In genomic region chr20:22572491-22572890, GRCh38 we compare ENCODE assay signal across 2 cellular contexts.
TF ChIP-seq lines count a peak whose summit lies in the region.

No MANE protein-coding gene starts in this region.

TF ChIP-seq in GM23338, 12 proteins besides CTCF, POLR2A, EP300 and RAD21:
- no peak for TF ChIP-seq ETS1 (IDR thresholded peaks at IDR 0.05)
- no peak for TF ChIP-seq EZH2 (IDR thresholded peaks at IDR 0.05; ENCODE audit: low read depth, unreplicated experiment)
- TF ChIP-seq EZH2phosphoT487 (IDR thresholded peaks at IDR 0.05; ENCODE audit: unreplicated experiment), result no peak
- no peak for TF ChIP-seq ZNF114 (CRISPR knock-in tag; IDR thresholded peaks at IDR 0.05)
- TF ChIP-seq STAT1 (IDR thresholded peaks at IDR 0.05; ENCODE audit: unreplicated experiment), result no peak
- no peak for TF ChIP-seq ZNF331 (CRISPR knock-in tag; IDR thresholded peaks at IDR 0.05; ENCODE audit: low read depth)

TF ChIP-seq in H1, 55 proteins besides CTCF, POLR2A, EP300 and RAD21:
- TF ChIP-seq KDM1A (IDR thresholded peaks at IDR 0.05; ENCODE audit: borderline replicate concordance, low read length), result no peak
- 0 out of 2 replicates have a peak, but pooled peaks have one; percentile 37 for TF ChIP-seq RXRA (IDR thresholded peaks at IDR 0.05; ENCODE audit: insufficient read depth, low read depth, low read length)
- TF ChIP-seq SIN3A (conservative IDR thresholded peaks at IDR 0.05 in 1 of 2, IDR thresholded peaks at IDR 0.05 in 1 of 2; ENCODE audit: low read depth in 1 of 2, low read length in 2 of 2), result 0 out of 4 replicates have a peak, but pooled peaks of 1 of the 2 experiments have one; percentile 25
